In the genomic region with DNA sequence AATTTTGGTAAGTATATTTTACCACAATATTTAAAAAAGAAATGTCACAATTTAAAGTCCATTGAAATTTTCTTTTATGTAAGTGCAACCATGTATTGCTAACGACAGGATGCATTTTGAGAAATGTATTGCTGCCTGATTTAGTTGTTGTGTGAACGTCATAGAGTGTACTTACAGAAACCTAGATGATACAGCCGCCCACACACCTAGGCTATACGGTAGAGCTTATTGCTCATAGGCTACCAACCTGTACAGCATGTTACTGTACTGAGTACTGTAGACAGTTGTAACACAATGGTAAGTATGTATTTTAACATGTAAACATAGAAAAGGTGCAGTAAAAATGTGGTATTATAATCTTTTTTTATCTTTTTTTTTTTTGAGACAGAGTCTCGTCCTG, we compare ENCODE assay signal across 14 cellular contexts. TPM values are rescaled to one million over a fixed set of nuclear protein-coding genes. Genes with fewer than 3 reads are reported as not detected.
DNase-seq lines count a peak whose midpoint lies in the region; ATAC-seq and TF ChIP-seq lines count a peak whose summit lies in the region.
"Had no signal": no experiment of that assay in that cellular context is flagged by ENCODE, and none has a peak within 500 bp of the region (broad histone marks: within the 10 kb centered on the region; RNA-seq: fewer than 3 reads in every experiment).

No MANE protein-coding gene starts in this region.

- CTCF ChIA-PET in activated naive CD4-positive, alpha-beta T cell treated with anti-CD3 and anti-CD28 coated beads for 36 hours (lab: Charles Lee): interaction anchor here (1.3 to 1.7 kb wide), 2 partner anchors 48 to 70 kb away, joined by 3 to 6 read pairs; partner anchors contain the start of gene CBL

- H3K36me3 Mint-ChIP-seq in activated naive CD4-positive, alpha-beta T cell treated with anti-CD3 and anti-CD28 coated beads for 36 hours (ENCODE audit: low read depth): peaks cover 3% of the 10 kb centered on the region
- peaks cover 12% of the 10 kb centered on the region for H3K36me3 Mint-ChIP-seq in activated naive CD8-positive, alpha-beta T cell treated with anti-CD3 and anti-CD28 coated beads, Interleukin-2, amount 50 U/mL, for 24 hours (ENCODE audit: low read depth)
- H3K36me3 Mint-ChIP-seq in CD14-positive monocyte: peaks cover 23 to 42% of the 10 kb centered on the region in 2 donors

- ATAC-seq in activated naive CD8-positive, alpha-beta T cell treated with anti-CD3 and anti-CD28 coated beads, Interleukin-2, amount 50 U/mL, for 24 hours: peak; percentile 71
- ATAC-seq in HG03175 (IDR thresholded peaks at IDR 0.05; ENCODE audit: unreplicated experiment) (no peak), HG02763 (IDR thresholded peaks at IDR 0.05; ENCODE audit: unreplicated experiment) (no peak)
- ATAC-seq: left lung had no signal

- no peaks in the 10 kb centered on the region for H3K27me3 Mint-ChIP-seq in activated naive CD4-positive, alpha-beta T cell treated with anti-CD3 and anti-CD28 coated beads for 36 hours (ENCODE audit: low read depth)
- H3K27me3 Mint-ChIP-seq in activated naive CD8-positive, alpha-beta T cell treated with anti-CD3 and anti-CD28 coated beads, Interleukin-2, amount 50 U/mL, for 24 hours: no peaks in the 10 kb centered on the region
- no peaks in the 10 kb centered on the region for H3K27me3 Mint-ChIP-seq in CD14-positive monocyte (ENCODE audit: low read depth in 3 of 3)

- peak; percentile 75 for DNase-seq in activated naive CD4-positive, alpha-beta T cell treated with anti-CD3 and anti-CD28 coated beads for 36 hours
- DNase-seq in activated naive CD4-positive, alpha-beta T cell (lab: John Stamatoyannopoulos, UW): no peak
- DNase-seq in activated naive CD8-positive, alpha-beta T cell treated with anti-CD3 and anti-CD28 coated beads, Interleukin-2, amount 50 U/mL, for 24 hours: peak; percentile 29
- peak; percentile 26 to 55 (median 33) for DNase-seq in stimulated activated CD4-positive, alpha-beta T cell treated with anti-CD3 and anti-CD28 coated beads, TNF-alpha, amount 100 ng/mL, for 24 hours (ENCODE audit: low read depth in 3 of 3)
- DNase-seq in mesenteric fat pad (ENCODE audit: low spot score) (no peak), CD14-positive monocyte (ENCODE audit: low spot score) (no peak)
- DNase-seq: GOT3, left lung, MG63, NCI-H748 treated with DMSO at 0.1 percent for 48 hours, OCI-M1, retina had no signal

- no peak overlapping the region for H3K27ac Mint-ChIP-seq in activated naive CD4-positive, alpha-beta T cell treated with anti-CD3 and anti-CD28 coated beads for 36 hours
- no peak overlapping the region for H3K27ac Mint-ChIP-seq in activated naive CD8-positive, alpha-beta T cell treated with anti-CD3 and anti-CD28 coated beads, Interleukin-2, amount 50 U/mL, for 24 hours
- H3K27ac Mint-ChIP-seq in CD14-positive monocyte: no peak overlapping the region

- no peak overlapping the region for H3K4me3 Mint-ChIP-seq in activated naive CD4-positive, alpha-beta T cell treated with anti-CD3 and anti-CD28 coated beads for 36 hours
- no peak overlapping the region for H3K4me3 Mint-ChIP-seq in activated naive CD8-positive, alpha-beta T cell treated with anti-CD3 and anti-CD28 coated beads, Interleukin-2, amount 50 U/mL, for 24 hours
- no peak overlapping the region for H3K4me3 Mint-ChIP-seq in CD14-positive monocyte

- TF ChIP-seq CTCF in CD14-positive monocyte (IDR thresholded peaks at IDR 0.05): no peak

- peaks cover 66% of the 10 kb centered on the region for H3K4me1 Mint-ChIP-seq in activated naive CD4-positive, alpha-beta T cell treated with anti-CD3 and anti-CD28 coated beads for 36 hours (ENCODE audit: low read depth)
- peaks cover 51% of the 10 kb centered on the region for H3K4me1 Mint-ChIP-seq in activated naive CD8-positive, alpha-beta T cell treated with anti-CD3 and anti-CD28 coated beads, Interleukin-2, amount 50 U/mL, for 24 hours
- H3K4me1 Mint-ChIP-seq in CD14-positive monocyte: peaks cover 28% of the 10 kb centered on the region

- no peaks in the 10 kb centered on the region for H3K9me3 Mint-ChIP-seq in activated naive CD4-positive, alpha-beta T cell treated with anti-CD3 and anti-CD28 coated beads for 36 hours
- H3K9me3 Mint-ChIP-seq in activated naive CD8-positive, alpha-beta T cell treated with anti-CD3 and anti-CD28 coated beads, Interleukin-2, amount 50 U/mL, for 24 hours: no peaks in the 10 kb centered on the region
- H3K9me3 Mint-ChIP-seq in CD14-positive monocyte: peaks cover 0 to 2% (median 0%) of the 10 kb centered on the region in 7 donors

- intact Hi-C loops in activated naive CD4-positive, alpha-beta T cell treated with anti-CD3 and anti-CD28 coated beads for 36 hours (cut with micrococcal nuclease): no loop called here
- intact Hi-C loops in CD14-positive monocyte (cut with micrococcal nuclease): no loop called here

RNA-seq across cellular contexts. Expression of gene CBL, which starts 48.1 kb away (rescaled TPM):
- total RNA-seq in activated naive CD4-positive, alpha-beta T cell treated with anti-CD3 and anti-CD28 coated beads for 36 hours: 10 to 100 TPM; 25.3 to 25.7 TPM
- 30.4 TPM for total RNA-seq in mesenteric fat pad
- 10 to 100 TPM in 1 of 2 donors, 1 to 10 TPM in 1; 7.6 to 24.0 TPM for polyA plus RNA-seq in CD14-positive monocyte

Comparison
In these comparisons a context has a peak if more than half of its experiments do, and no peak if none do; other contexts are left out.
1. DNase-seq: peak in activated naive CD4-positive, alpha-beta T cell treated with anti-CD3 and anti-CD28 coated beads for 36 hours (single experiment), activated naive CD8-positive, alpha-beta T cell treated with anti-CD3 and anti-CD28 coated beads, Interleukin-2, amount 50 U/mL, for 24 hours (single experiment) and stimulated activated CD4-positive, alpha-beta T cell treated with anti-CD3 and anti-CD28 coated beads, TNF-alpha, amount 100 ng/mL, for 24 hours (3 of 3); none in activated naive CD4-positive, alpha-beta T cell (0 of 4), mesenteric fat pad (single experiment) and CD14-positive monocyte (single experiment).